In the genomic region with DNA sequence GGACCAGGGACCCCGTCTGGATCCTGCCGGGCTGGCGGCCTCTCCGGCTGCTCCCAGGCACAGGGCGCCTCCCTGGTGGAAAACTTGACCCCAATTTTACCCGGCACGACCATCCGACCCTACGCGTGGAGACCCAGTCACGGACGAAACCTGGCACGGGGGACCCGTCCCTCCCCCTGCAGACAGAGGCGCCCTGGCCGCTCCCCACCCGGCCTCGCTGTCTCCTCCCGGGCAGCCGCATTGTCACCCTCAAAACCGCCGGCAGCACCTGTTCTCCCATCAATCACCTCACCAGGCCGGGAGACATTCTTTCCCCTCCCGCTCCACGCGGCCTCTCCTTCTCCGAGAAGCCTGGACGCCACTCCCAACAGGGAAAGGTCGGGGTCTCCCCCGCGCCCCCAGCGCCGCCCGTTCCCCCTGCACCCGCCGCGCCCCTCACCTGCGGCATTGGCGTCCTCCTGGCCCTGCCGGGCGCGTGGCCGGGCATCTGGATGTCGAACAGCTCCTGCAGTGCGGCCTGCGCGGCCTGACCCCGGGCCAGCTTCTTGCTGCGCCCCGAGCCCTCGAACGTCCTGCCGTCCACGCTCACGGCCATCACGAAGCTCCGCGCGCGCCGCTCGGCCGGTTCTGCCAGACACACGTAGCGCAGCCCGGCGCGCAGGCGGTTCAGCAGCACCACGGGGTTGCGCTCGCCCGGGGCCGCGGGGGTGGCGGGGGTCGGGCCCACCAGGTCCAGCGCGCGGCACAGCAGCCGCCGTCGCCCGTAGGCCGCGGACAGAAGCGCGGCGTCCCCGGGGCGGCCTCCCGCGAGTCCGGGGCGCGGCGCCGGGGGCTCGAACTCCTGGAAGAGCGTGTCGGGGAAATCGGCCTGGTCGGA, we compare ENCODE assay signal across 21 cellular contexts.
A peak's percentile ranks its signal among the peaks of the same experiment; 100 is the strongest.
DNase-seq lines count a peak whose midpoint lies in the region; ATAC-seq and TF ChIP-seq lines count a peak whose summit lies in the region.
"Had no signal": no experiment of that assay in that cellular context is flagged by ENCODE, and none has a peak within 500 bp of the region (broad histone marks: within the 10 kb centered on the region; RNA-seq: fewer than 3 reads in every experiment).

No MANE protein-coding gene starts in this region.

- H3K36me3 Mint-ChIP-seq in endodermal cell (ENCODE audit: low read depth) (no peaks in the 10 kb centered on the region), osteocyte (ENCODE audit: unreplicated experiment) (no peaks in the 10 kb centered on the region), glutamatergic neuron (ENCODE audit: unreplicated experiment) (peaks cover 5% of the 10 kb centered on the region)
- H3K36me3 Mint-ChIP-seq: CD14-positive monocyte had no signal

- no peak overlapping the region for H3K27ac Mint-ChIP-seq in endodermal cell
- H3K27ac Mint-ChIP-seq in osteocyte (ENCODE audit: unreplicated experiment): no peak overlapping the region
- no peak overlapping the region for H3K27ac Mint-ChIP-seq in glutamatergic neuron (ENCODE audit: unreplicated experiment)
- H3K27ac Mint-ChIP-seq: CD14-positive monocyte had no signal

- H3K9ac ChIP-seq in endodermal cell (ENCODE audit: extremely low read depth, low read length, poor library complexity, severe bottlenecking): no peak overlapping the region
- H3K9ac ChIP-seq: KMS-11 had no signal

- H3K27ac ChIP-seq in endodermal cell (ENCODE audit: low read depth, low read length) (no peak overlapping the region), vagina (no peak overlapping the region)
- H3K27ac ChIP-seq: KMS-11 had no signal

- intact Hi-C loops in cardiac septum (cut with DNase I): no loop called here
- intact Hi-C loops in Right ventricle myocardium inferior (cut with DNase I): no loop called here
- intact Hi-C loops in vagina (cut with DNase I): no loop called here

- H3K36me3 ChIP-seq in endodermal cell (ENCODE audit: control insufficient read depth, insufficient read depth, low read length): no peaks in the 10 kb centered on the region
- H3K36me3 ChIP-seq in vagina: no peaks in the 10 kb centered on the region

- TF ChIP-seq CTCF in endodermal cell (conservative IDR thresholded peaks at IDR 0.05): no peak
- no peak for TF ChIP-seq CTCF in osteocyte (IDR thresholded peaks at IDR 0.05)
- no peak for TF ChIP-seq CTCF in vagina (IDR thresholded peaks at IDR 0.05)
- no peak for TF ChIP-seq CTCF in glutamatergic neuron (IDR thresholded peaks at IDR 0.05; ENCODE audit: partially characterized antibody, unreplicated experiment)

- no peak for TF ChIP-seq POLR2A in vagina (IDR thresholded peaks at IDR 0.05)

- WGBS in endodermal cell (ENCODE audit: insufficient coverage in 1 of 2, insufficient read length in 1 of 2), 2 experiments: 96 to 97% methylated on average over 73 to 103 of the region's 103 CpGs

- H3K9me3 Mint-ChIP-seq in endodermal cell (no peaks in the 10 kb centered on the region), osteocyte (ENCODE audit: unreplicated experiment) (no peaks in the 10 kb centered on the region), glutamatergic neuron (ENCODE audit: unreplicated experiment) (peaks cover 4% of the 10 kb centered on the region)

- H3K4me3 Mint-ChIP-seq in endodermal cell (no peak overlapping the region), osteocyte (ENCODE audit: unreplicated experiment) (no peak overlapping the region), glutamatergic neuron (ENCODE audit: unreplicated experiment) (no peak overlapping the region)
- H3K4me3 Mint-ChIP-seq: CD14-positive monocyte had no signal

- DNase-seq in cardiac septum (ENCODE audit: low spot score): peak; percentile 65
- DNase-seq in Right ventricle myocardium inferior (ENCODE audit: missing footprints): no peak
- peak; percentile 51 for DNase-seq in endodermal cell
- DNase-seq in osteocyte (ENCODE audit: extremely low spot score, unreplicated experiment): peak; percentile 83
- peak; percentile 40 to 89 for DNase-seq in vagina (ENCODE audit: extremely low spot score in 2 of 2)
- no peak for DNase-seq in glutamatergic neuron
- DNase-seq in stimulated activated CD4-positive, alpha-beta T cell treated with anti-CD3 and anti-CD28 coated beads, Interleukin-12 subunit alpha, Interleukin-12 subunit beta, amount 100 ng/mL, for 4 hours: no peak
- DNase-seq in NOMO-1 (lab: John Stamatoyannopoulos, UW; ENCODE audit: unreplicated experiment in 2 of 2): no peak
- DNase-seq: DMS53, GDM1, GOT3, IMR-90, NCI-H1092 treated with DMSO at 0.1 percent for 48 hours, NCI-H146, NCI-H2029, NCI-H2227 treated with DMSO at 0.1 percent for 48 hours, NCI-H510A, NCI-H82, OCI-M1 had no signal

- H3K4me1 ChIP-seq in endodermal cell (ENCODE audit: control insufficient read depth, insufficient read depth, low read length) (no peaks in the 10 kb centered on the region), vagina (peaks cover 13% of the 10 kb centered on the region)

- peaks cover 22% of the 10 kb centered on the region for H3K4me1 Mint-ChIP-seq in endodermal cell
- peaks cover 42% of the 10 kb centered on the region for H3K4me1 Mint-ChIP-seq in osteocyte (ENCODE audit: unreplicated experiment)
- peaks cover 7% of the 10 kb centered on the region for H3K4me1 Mint-ChIP-seq in glutamatergic neuron (ENCODE audit: low read depth, unreplicated experiment)
- H3K4me1 Mint-ChIP-seq: CD14-positive monocyte had no signal

- no peaks in the 10 kb centered on the region for H3K27me3 ChIP-seq in endodermal cell (ENCODE audit: control insufficient read depth, insufficient read depth, low read length, poor library complexity, severe bottlenecking)
- no peaks in the 10 kb centered on the region for H3K27me3 ChIP-seq in vagina

- H3K27me3 Mint-ChIP-seq in endodermal cell (ENCODE audit: insufficient read depth) (no peaks in the 10 kb centered on the region), osteocyte (ENCODE audit: unreplicated experiment) (no peaks in the 10 kb centered on the region), glutamatergic neuron (ENCODE audit: unreplicated experiment) (peaks cover 4% of the 10 kb centered on the region)

- ATAC-seq in Right ventricle myocardium inferior: no peak

- H3K4me3 ChIP-seq in endodermal cell (ENCODE audit: low read length) (no peak overlapping the region), vagina (no peak overlapping the region)

- H3K9me3 ChIP-seq in endodermal cell (ENCODE audit: control insufficient read depth, low read length) (no peaks in the 10 kb centered on the region), vagina (no peaks in the 10 kb centered on the region)

Comparison
In these comparisons a context has a peak if more than half of its experiments do, and no peak if none do; other contexts are left out.
1. DNase-seq: peak in cardiac septum (single experiment), endodermal cell (single experiment), osteocyte (single experiment) and vagina (2 of 2); none in Right ventricle myocardium inferior (single experiment), glutamatergic neuron (single experiment), stimulated activated CD4-positive, alpha-beta T cell treated with anti-CD3 and anti-CD28 coated beads, Interleukin-12 subunit alpha, Interleukin-12 subunit beta, amount 100 ng/mL, for 4 hours (single experiment) and NOMO-1 (0 of 2).